In the genomic region with DNA sequence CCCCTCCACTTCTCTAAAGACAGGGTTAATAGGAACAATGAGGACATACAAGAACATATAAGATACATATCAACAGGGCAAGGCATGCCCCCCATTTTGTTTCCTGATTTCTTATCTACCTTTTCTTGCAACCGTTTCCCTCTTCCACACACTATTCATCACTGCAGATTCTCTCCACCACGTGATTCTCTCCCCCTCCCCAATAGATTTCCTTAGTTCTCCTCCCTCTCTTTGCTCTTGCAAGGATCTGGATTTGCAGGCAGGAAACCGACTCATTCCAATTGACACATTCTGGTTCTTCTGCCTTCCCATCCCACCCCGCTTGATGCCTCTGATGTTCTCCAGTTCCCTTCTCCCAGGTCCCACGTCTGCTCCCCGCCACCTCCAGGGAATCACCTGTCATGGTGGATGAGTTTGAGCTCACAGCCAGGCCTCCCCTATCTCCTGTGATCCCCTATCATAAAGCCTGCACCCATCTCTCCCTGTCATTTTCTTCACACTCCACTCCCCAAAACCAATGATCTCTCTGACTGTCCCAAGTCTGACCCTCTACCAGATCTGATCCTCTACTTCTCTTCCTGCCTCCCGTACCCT, we compare ENCODE assay signal across 25 cellular contexts. TPM values are rescaled to one million over a fixed set of nuclear protein-coding genes. Genes with fewer than 3 reads are reported as not detected.
DNase-seq lines count a peak whose midpoint lies in the region; ATAC-seq and TF ChIP-seq lines count a peak whose summit lies in the region.
"Had no signal": no experiment of that assay in that cellular context is flagged by ENCODE, and none has a peak within 500 bp of the region (broad histone marks: within the 10 kb centered on the region; RNA-seq: fewer than 3 reads in every experiment).

No MANE protein-coding gene starts in this region.

- H3K4me3 ChIP-seq in HEK293 (ENCODE audit: low read depth, low read length): no peak overlapping the region
- peak overlapping the region; percentile 87 for H3K4me3 ChIP-seq in iPS-20b (ENCODE audit: low read length)
- H3K4me3 ChIP-seq: PC-9, right atrium auricular region, thyroid gland had no signal

- H3K9me3 Mint-ChIP-seq in brain: no peaks in the 10 kb centered on the region
- no peaks in the 10 kb centered on the region for H3K9me3 Mint-ChIP-seq in stimulated activated memory B cell treated with anti-CD40 and anti-IgM and Interleukin-4, amounts not matched to agents 10 μg/mL and 1 μg/mL and 100 μg/mL, for 72 hours
- H3K9me3 Mint-ChIP-seq: stimulated activated effector memory CD8-positive, alpha-beta T cell treated with anti-CD3 and anti-CD28 coated beads, Interleukin-12 subunit alpha, Interleukin-12 subunit beta, amount 100 ng/mL, for 72 hours; T-helper 2 cell treated with Interferon-gamma antibody and Interleukin-4, amounts not matched to agents 5 μg/mL and 100 μg/mL, for 36 hours had no signal

- H3K27ac Mint-ChIP-seq in brain: peak overlapping the region; percentile 29 to 80 (median 38)
- H3K27ac Mint-ChIP-seq in stimulated activated memory B cell treated with anti-CD40 and anti-IgM and Interleukin-4, amounts not matched to agents 10 μg/mL and 1 μg/mL and 100 μg/mL, for 72 hours: peak overlapping the region; percentile 0
- H3K27ac Mint-ChIP-seq: activated naive CD8-positive, alpha-beta T cell; T-helper 2 cell treated with Interferon-gamma antibody and Interleukin-4, amounts not matched to agents 5 μg/mL and 100 μg/mL, for 36 hours had no signal

- H3K27me3 Mint-ChIP-seq in brain: peaks cover 6% of the 10 kb centered on the region
- no peaks in the 10 kb centered on the region for H3K27me3 Mint-ChIP-seq in stimulated activated memory B cell treated with anti-CD40 and anti-IgM and Interleukin-4, amounts not matched to agents 10 μg/mL and 1 μg/mL and 100 μg/mL, for 72 hours
- H3K27me3 Mint-ChIP-seq: activated naive CD8-positive, alpha-beta T cell had no signal

- CTCF ChIA-PET in HEK293 (lab: Yijun Ruan, JAX): interaction anchor here (0.5 to 2.2 kb wide), 8 partner anchors 16 to 474 kb away, joined by 3 to 11 read pairs (median 3); no protein-coding TSS in a partner anchor

- H3K4me1 Mint-ChIP-seq in brain: peaks cover 81% of the 10 kb centered on the region
- peaks cover 24% of the 10 kb centered on the region for H3K4me1 Mint-ChIP-seq in stimulated activated memory B cell treated with anti-CD40 and anti-IgM and Interleukin-4, amounts not matched to agents 10 μg/mL and 1 μg/mL and 100 μg/mL, for 72 hours

- no peak for DNase-seq in NCI-H2029 treated with DMSO at 0.1 percent for 48 hours (lab: John Stamatoyannopoulos, UW)
- no peak for DNase-seq in activated CD8-positive, alpha-beta memory T cell treated with anti-CD3 and anti-CD28 coated beads, Interleukin-2, amount 50 U/mL, for 48 hours
- DNase-seq in middle frontal gyrus (ENCODE audit: extremely low spot score, low spot score): no peak
- DNase-seq: activated T-cell treated with anti-CD3 and anti-CD28 coated beads, Interleukin-2, amount 50 U/mL, for 48 hours; brain microvascular endothelial cell; COR-L47; cortex of kidney; GOT3; mesenchymal stem cell; NCI-H1417 treated with DMSO at 0.1 percent for 48 hours; NCI-H748 treated with DMSO at 0.1 percent for 48 hours; PC-9; SIG-M5; stimulated activated CD4-positive, alpha-beta T cell treated with anti-CD3 and anti-CD28 coated beads, Interleukin-15, amount 100 ng/mL, for 24 hours; thyroid gland had no signal

- peak overlapping the region; percentile 34 to 95 (median 92) for H3K4me3 Mint-ChIP-seq in brain
- H3K4me3 Mint-ChIP-seq in stimulated activated memory B cell treated with anti-CD40 and anti-IgM and Interleukin-4, amounts not matched to agents 10 μg/mL and 1 μg/mL and 100 μg/mL, for 72 hours: no peak overlapping the region
- H3K4me3 Mint-ChIP-seq: activated naive CD8-positive, alpha-beta T cell; stimulated activated effector memory CD8-positive, alpha-beta T cell treated with anti-CD3 and anti-CD28 coated beads, Interleukin-12 subunit alpha, Interleukin-12 subunit beta, amount 100 ng/mL, for 72 hours; T-helper 2 cell treated with Interferon-gamma antibody and Interleukin-4, amounts not matched to agents 5 μg/mL and 100 μg/mL, for 36 hours had no signal

- H3K36me3 ChIP-seq in HEK293 (ENCODE audit: control insufficient read depth in 2 of 2, insufficient read depth in 1 of 2, low read length in 2 of 2) (peaks cover 19 to 44% of the 10 kb centered on the region in 2 experiments), iPS-20b (ENCODE audit: insufficient read depth, low read depth, low read length) (peaks cover 45% of the 10 kb centered on the region)
- H3K36me3 ChIP-seq: thyroid gland had no signal

- H3K27ac ChIP-seq in HEK293 (ENCODE audit: extremely low read depth, low read depth, low read length) (no peak overlapping the region), iPS-20b (ENCODE audit: low read length) (peak overlapping the region; percentile 10)
- H3K27ac ChIP-seq: brain microvascular endothelial cell, PC-9, right atrium auricular region, thyroid gland had no signal

- POLR2A ChIA-PET in HEK293 (lab: Yijun Ruan, JAX): interaction anchor here (1.0 to 1.5 kb wide), 2 partner anchors 8 to 22 kb away, joined by 3 to 6 read pairs; no protein-coding TSS in a partner anchor

- no peaks in the 10 kb centered on the region for H3K27me3 ChIP-seq in iPS-20b (ENCODE audit: insufficient read depth, low read length)
- H3K27me3 ChIP-seq: brain microvascular endothelial cell, right atrium auricular region, thyroid gland had no signal

- H3K9ac ChIP-seq in iPS-20b (ENCODE audit: low read depth, low read length): peak overlapping the region; percentile 86; the same call in 1 of the 2 replicates

- TF ChIP-seq CTCF in HEK293 (tag by site-specific recombination; IDR thresholded peaks at IDR 0.05) (no peak), brain (conservative IDR thresholded peaks at IDR 0.05) (no peak)

- H3K9me3 ChIP-seq in HEK293 (ENCODE audit: control insufficient read depth, insufficient read depth, low read depth, low read length) (no peaks in the 10 kb centered on the region), iPS-20b (ENCODE audit: insufficient read depth, low read depth, low read length) (no peaks in the 10 kb centered on the region)
- H3K9me3 ChIP-seq: right atrium auricular region, thyroid gland had no signal

- peaks cover 13% of the 10 kb centered on the region for H3K4me1 ChIP-seq in HEK293 (ENCODE audit: control insufficient read depth, insufficient read depth, low read length)
- H3K4me1 ChIP-seq in iPS-20b (ENCODE audit: insufficient read depth, low read length): peaks cover 57% of the 10 kb centered on the region

- no peak for ATAC-seq in stimulated activated memory B cell treated with anti-CD40 and anti-IgM and Interleukin-4, amounts not matched to agents 10 μg/mL and 1 μg/mL and 100 μg/mL, for 72 hours
- ATAC-seq: activated CD4-positive, CD25-positive, alpha-beta regulatory T cell treated with anti-CD3 and anti-CD28 coated beads, Interleukin-2, amount 50 U/mL, for 24 hours; stimulated activated effector memory CD8-positive, alpha-beta T cell treated with anti-CD3 and anti-CD28 coated beads, Interleukin-12 subunit alpha, Interleukin-12 subunit beta, amount 100 ng/mL, for 72 hours had no signal

- H3K36me3 Mint-ChIP-seq in brain: peaks cover 35% of the 10 kb centered on the region
- H3K36me3 Mint-ChIP-seq in stimulated activated memory B cell treated with anti-CD40 and anti-IgM and Interleukin-4, amounts not matched to agents 10 μg/mL and 1 μg/mL and 100 μg/mL, for 72 hours: peaks cover 31% of the 10 kb centered on the region
- H3K36me3 Mint-ChIP-seq: activated naive CD8-positive, alpha-beta T cell had no signal

TF ChIP-seq in HEK293, 187 proteins besides CTCF, POLR2A, EP300 and RAD21:
- TF ChIP-seq ZNF391 (tag by site-specific recombination; IDR thresholded peaks at IDR 0.05; ENCODE audit: borderline replicate concordance, low read depth) (no peak), ZBTB17 (tag by site-specific recombination; IDR thresholded peaks at IDR 0.05) (0 out of 2 replicates have a peak, but pooled peaks have one; percentile 26)
TF ChIP-seq in HEK293: peak in this region for 1.

RNA-seq across cellular contexts. Expression of a gene that starts 7.5 kb away (rescaled TPM):
- polyA plus RNA-seq in brain (ENCODE audit: insufficient read depth, low read depth, low replicate concordance): 88.6 TPM

RNA-seq across cellular contexts. Expression of a gene that starts 31.5 kb away (rescaled TPM):
- polyA plus RNA-seq in brain (ENCODE audit: insufficient read depth, low read depth, low replicate concordance): 87.3 TPM
- polyA plus RNA-seq: endothelial cell of umbilical vein had no signal

RNA-seq across cellular contexts. Expression of a gene that starts 40.5 kb away (rescaled TPM):
- polyA plus RNA-seq in brain (ENCODE audit: insufficient read depth, low read depth, low replicate concordance): not detected
- polyA plus RNA-seq: endothelial cell of umbilical vein had no signal

RNA-seq across cellular contexts. Expression of a gene that starts 55.5 kb away (rescaled TPM):
- polyA plus RNA-seq in brain (ENCODE audit: insufficient read depth, low read depth, low replicate concordance): 0.17 TPM
